ENCODE assay signal across 8 cellular contexts in the genomic region with DNA sequence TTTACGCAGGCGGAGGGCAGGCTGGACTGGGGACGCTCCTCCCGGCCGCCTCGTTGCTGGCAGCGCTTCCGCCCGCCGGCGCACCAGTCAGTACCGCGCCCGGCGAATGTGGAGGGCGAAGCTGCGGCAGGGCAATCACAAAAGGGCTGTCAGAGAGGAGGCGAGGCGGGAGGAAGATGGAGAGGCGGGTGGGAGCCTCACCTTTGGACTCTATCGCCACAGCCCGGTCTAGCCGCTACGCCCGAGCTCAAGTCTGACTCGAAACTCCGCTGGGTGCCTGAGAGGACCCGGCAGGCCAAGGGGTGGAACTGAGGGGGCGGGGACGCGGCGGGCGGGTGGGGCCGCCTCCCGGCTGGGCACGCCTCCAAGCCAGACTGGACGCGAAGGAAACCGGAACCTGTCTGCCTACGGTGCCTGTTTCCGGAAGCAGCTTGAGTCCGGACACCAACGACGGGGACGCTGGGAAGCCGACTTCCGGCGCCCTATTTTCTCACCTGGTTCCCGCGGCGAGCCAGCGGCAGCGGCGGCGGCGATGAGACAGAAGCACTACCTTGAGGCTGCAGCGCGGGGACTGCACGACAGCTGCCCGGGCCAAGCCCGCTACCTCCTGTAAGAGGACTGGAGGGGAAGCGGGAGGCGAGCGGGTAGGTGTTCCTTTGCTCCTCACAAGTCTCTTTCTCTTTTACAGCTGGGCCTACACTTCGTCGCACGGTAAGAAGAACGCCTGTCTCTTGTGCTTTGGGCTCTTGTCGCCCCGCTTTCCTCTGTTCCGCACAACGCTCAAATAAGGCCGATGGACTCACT.
DNase-seq lines count a peak whose midpoint lies in the region; ATAC-seq, FAIRE-seq and TF ChIP-seq lines count a peak whose summit lies in the region.

A gene (plus strand): TSS at position 483 of the 804 bp plus-strand sequence.

- ATAC-seq in GM18873 (IDR thresholded peaks at IDR 0.05; ENCODE audit: low FRiP score, unreplicated experiment) (peak; percentile 87), HG03135 (IDR thresholded peaks at IDR 0.05; ENCODE audit: unreplicated experiment) (peak; percentile 89)

- H3K36me3 ChIP-seq in WERI-Rb-1 (peaks cover 28% of the 10 kb centered on the region), bronchial epithelial cell (ENCODE audit: control insufficient read depth, insufficient read depth, low read length) (peaks cover 3% of the 10 kb centered on the region), smooth muscle cell (ENCODE audit: low read depth) (peaks cover 18% of the 10 kb centered on the region)

- no peaks in the 10 kb centered on the region for H3F3A ChIP-seq in smooth muscle cell (ENCODE audit: low read depth)

- TF ChIP-seq CTCF in AG04449 (IDR thresholded peaks at IDR 0.05; ENCODE audit: insufficient read depth, low read length, missing control alignments) (no peak), WERI-Rb-1 (IDR thresholded peaks at IDR 0.05; ENCODE audit: low read depth, low read length) (no peak), bronchial epithelial cell (IDR thresholded peaks at IDR 0.05; ENCODE audit: insufficient read depth, low read length, severe bottlenecking) (no peak), smooth muscle cell (IDR thresholded peaks at IDR 0.05; ENCODE audit: borderline replicate concordance, insufficient read depth, poor library complexity, severe bottlenecking) (no peak)

- WGBS in smooth muscle cell (ENCODE audit: low lambda C conversion rate), result under 1% methylated on average over 66 of the region's 73 CpGs

- DNase-seq in AG04449 (ENCODE audit: low read depth, low spot score), result peak; percentile 72
- peak; percentile 85 for DNase-seq in NCI-H2196 (lab: John Stamatoyannopoulos, UW; ENCODE audit: unreplicated experiment)
- DNase-seq in WERI-Rb-1, result peak; percentile 92
- DNase-seq in bronchial epithelial cell (ENCODE audit: low read depth), result peak; percentile 86
- DNase-seq in iPS-NIHi7 (ENCODE audit: extremely low spot score), result peak; percentile 98
- DNase-seq in smooth muscle cell (lab: John Stamatoyannopoulos, UW; ENCODE audit: unreplicated experiment), result peak; percentile 86

- H3K9me3 ChIP-seq in WERI-Rb-1 (ENCODE audit: severe bottlenecking), result no peaks in the 10 kb centered on the region
- H3K9me3 ChIP-seq in smooth muscle cell (replicated peaks; ENCODE audit: low read depth), result no peaks in the 10 kb centered on the region

- peak within 1 kb of the TSS; percentile 98 for H2AFZ ChIP-seq in smooth muscle cell (ENCODE audit: low read depth)

- FAIRE-seq in bronchial epithelial cell (lab: Jason Lieb, UNC), result no peak

- no peaks in the 10 kb centered on the region for H4K20me1 ChIP-seq in smooth muscle cell (ENCODE audit: low read depth)

- POLR2A ChIA-PET in AG04449 (lab: Yijun Ruan, JAX), result interaction anchor here (0.6 to 1.7 kb wide), 4 partner anchors 11 to 1397 kb away, joined by 3 to 6 read pairs (median 4); no protein-coding TSS in a partner anchor

- H3K79me2 ChIP-seq in smooth muscle cell (ENCODE audit: low read depth), result peaks cover 22% of the 10 kb centered on the region

- H3K4me1 ChIP-seq in smooth muscle cell (ENCODE audit: low read depth), result peaks cover 6% of the 10 kb centered on the region

- H3K4me3 ChIP-seq in AG04449 (ENCODE audit: low read depth, low read length), result peak within 1 kb of the TSS; percentile 95
- peak within 1 kb of the TSS; percentile 94 for H3K4me3 ChIP-seq in WERI-Rb-1 (ENCODE audit: low read depth, low read length)
- H3K4me3 ChIP-seq in bronchial epithelial cell (ENCODE audit: low read depth, low read length), result peak within 1 kb of the TSS; percentile 61
- peak within 1 kb of the TSS; percentile 89 for H3K4me3 ChIP-seq in smooth muscle cell

- CTCF ChIA-PET in AG04449 (lab: Yijun Ruan, JAX), result interaction anchor here (3.6 kb wide), 1 partner anchor 22 kb away, joined by 17 read pairs; no protein-coding TSS in a partner anchor

- peak within 1 kb of the TSS; percentile 100 for H3K4me2 ChIP-seq in smooth muscle cell

- peak within 1 kb of the TSS; percentile 75 for H3K27ac ChIP-seq in WERI-Rb-1
- H3K27ac ChIP-seq in smooth muscle cell (ENCODE audit: low read depth), result peak within 1 kb of the TSS; percentile 63

- peak within 1 kb of the TSS; percentile 95 for H3K9ac ChIP-seq in smooth muscle cell (ENCODE audit: low read depth)

- no peaks in the 10 kb centered on the region for H3K27me3 ChIP-seq in WERI-Rb-1 (ENCODE audit: insufficient read depth, low read depth, severe bottlenecking)
- no peaks in the 10 kb centered on the region for H3K27me3 ChIP-seq in bronchial epithelial cell (ENCODE audit: control insufficient read depth, insufficient read depth, low read length)
- no peaks in the 10 kb centered on the region for H3K27me3 ChIP-seq in smooth muscle cell (ENCODE audit: low read depth)

Comparison
In these comparisons a context has a peak if more than half of its experiments do, and no peak if none do; other contexts are left out.
1. Peak in every context shown above with its lines: DNase-seq, ATAC-seq, H3K4me3 ChIP-seq and H3K27ac ChIP-seq.